In the genomic region with DNA sequence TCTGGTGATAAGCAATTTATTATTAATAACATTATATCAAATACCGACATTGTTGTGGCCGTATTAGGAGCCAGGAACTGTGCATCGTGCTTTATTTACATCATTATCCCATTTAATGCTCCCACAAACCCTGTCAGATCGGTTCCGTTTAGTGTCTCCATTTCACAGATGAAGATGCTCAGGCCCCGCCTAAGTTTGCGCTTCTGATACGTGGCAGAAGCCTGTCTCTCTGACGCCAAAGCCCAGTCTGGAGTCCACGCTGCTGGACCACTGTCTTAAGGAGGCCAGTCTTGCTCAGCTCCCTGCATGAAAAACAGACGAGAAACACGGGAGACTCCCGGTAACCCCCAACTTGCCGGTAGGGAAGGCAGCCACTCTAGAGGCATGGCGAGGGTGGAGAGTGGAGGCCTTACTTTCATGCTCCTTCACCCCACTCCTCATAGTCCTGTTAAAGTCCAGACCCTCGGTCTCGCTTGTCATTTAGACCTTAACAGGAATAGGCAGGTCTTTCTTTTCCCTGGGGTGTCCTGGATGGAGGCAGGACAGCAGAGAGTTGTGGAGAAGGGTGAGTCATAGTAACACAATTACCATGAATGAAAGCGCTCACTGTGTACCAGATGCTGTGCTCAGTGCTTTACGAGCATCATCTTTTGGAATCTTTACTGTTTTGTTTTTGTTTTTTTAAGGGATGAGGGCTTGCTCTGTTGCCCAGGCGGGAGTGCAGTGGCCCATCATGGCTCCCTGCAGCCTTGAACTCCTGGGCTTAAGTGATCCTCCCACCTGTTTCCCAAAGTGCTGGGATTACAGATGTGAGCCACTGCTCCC, we compare ENCODE assay signal across 1 cellular context.
TF ChIP-seq lines count a peak whose summit lies in the region.

No MANE protein-coding gene starts in this region.

TF ChIP-seq in GM12878, 131 proteins besides CTCF, POLR2A, EP300 and RAD21 (continued from another document):
- TF ChIP-seq, protein P1, sequence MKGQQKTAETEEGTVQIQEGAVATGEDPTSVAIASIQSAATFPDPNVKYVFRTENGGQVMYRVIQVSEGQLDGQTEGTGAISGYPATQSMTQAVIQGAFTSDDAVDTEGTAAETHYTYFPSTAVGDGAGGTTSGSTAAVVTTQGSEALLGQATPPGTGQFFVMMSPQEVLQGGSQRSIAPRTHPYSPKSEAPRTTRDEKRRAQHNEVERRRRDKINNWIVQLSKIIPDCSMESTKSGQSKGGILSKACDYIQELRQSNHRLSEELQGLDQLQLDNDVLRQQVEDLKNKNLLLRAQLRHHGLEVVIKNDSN (IDR thresholded peaks at IDR 0.05; ENCODE audit: borderline replicate concordance, extremely low read length, insufficient read depth, low read depth, low read length), result no peak
- no peak for TF ChIP-seq SP1 (IDR thresholded peaks at IDR 0.05; ENCODE audit: low read depth, low read length)
- peak in 1 of 2 experiments; percentile 16; a peak in 1 of 4 replicates for TF ChIP-seq IKZF2 (IDR thresholded peaks at IDR 0.05)
- TF ChIP-seq RUNX3 (IDR thresholded peaks at IDR 0.05; ENCODE audit: low read length), result no peak
- TF ChIP-seq JUNB (IDR thresholded peaks at IDR 0.05), result no peak
